12 cellular contexts compared by ENCODE assay signal in genomic region chr7:2531798-2532115, GRCh38. TPM values are rescaled to one million over a fixed set of nuclear protein-coding genes. Genes with fewer than 3 reads are reported as not detected.
"Had no signal": no experiment of that assay in that cellular context is flagged by ENCODE, and none has a peak within 500 bp of the region (broad histone marks: within the 10 kb centered on the region; RNA-seq: fewer than 3 reads in every experiment).

No MANE protein-coding gene starts in this region.

RNA-seq across cellular contexts. Expression of gene GRIFIN, which starts 55.6 kb away (rescaled TPM):
- total RNA-seq: colonic mucosa; esophagus squamous epithelium; hepatocyte; lower lobe of right lung; mesenteric fat pad; omental fat pad; prostate gland; right lobe of liver; T-helper 1 cell treated with Interleukin-12 subunit alpha and Interleukin-12 subunit beta and Interleukin-4 antibody, amounts not matched to agents 30 ng/mL and 1 ng/mL, for 36 hours; urinary bladder had no signal
- polyA plus RNA-seq: hepatocyte, small intestine, thymus, urinary bladder had no signal
